ENCODE assay signal across 1 cellular context in genomic region chr4:10832989-10833635, GRCh38.
TF ChIP-seq lines count a peak whose summit lies in the region.

No MANE protein-coding gene starts in this region.

TF ChIP-seq in GM12878, 131 proteins besides CTCF, POLR2A, EP300 and RAD21 (continued from another document):
- TF ChIP-seq IRF5 (IDR thresholded peaks at IDR 0.05; ENCODE audit: borderline replicate concordance) (no peak), NKRF (conservative IDR thresholded peaks at IDR 0.05) (no peak), ZNF687 (IDR thresholded peaks at IDR 0.05) (0 out of 2 replicates have a peak, but pooled peaks have one; percentile 30), ZBED1 (IDR thresholded peaks at IDR 0.05; ENCODE audit: borderline replicate concordance) (no peak), TCF12 (IDR thresholded peaks at IDR 0.05; ENCODE audit: low read depth, low read length) (no peak), BRCA1 (IDR thresholded peaks at IDR 0.05; ENCODE audit: low read depth, low read length) (no peak), CBX3 (IDR thresholded peaks at IDR 0.05; ENCODE audit: borderline replicate concordance, low read depth) (no peak), SPI1 (IDR thresholded peaks at IDR 0.05; ENCODE audit: borderline replicate concordance, insufficient read depth, low read depth, low read length) (peak; percentile 49; the same call in 1 of the 2 replicates), ZBTB40 (IDR thresholded peaks at IDR 0.05; ENCODE audit: borderline replicate concordance) (peak; percentile 36; the same call in 1 of the 2 replicates), ZNF217 (IDR thresholded peaks at IDR 0.05) (no peak), MTA2 (IDR thresholded peaks at IDR 0.05; ENCODE audit: low read depth) (peak; percentile 37; the same call in 1 of the 2 replicates), EED (IDR thresholded peaks at IDR 0.05; ENCODE audit: low read depth) (no peak), ZBTB4 (CRISPR knock-in tag; IDR thresholded peaks at IDR 0.05) (no peak), SP1 (IDR thresholded peaks at IDR 0.05; ENCODE audit: low read depth, low read length) (no peak), DPF2 (IDR thresholded peaks at IDR 0.05) (0 out of 2 replicates have a peak, but pooled peaks have one; percentile 19), PML (IDR thresholded peaks at IDR 0.05; ENCODE audit: low read length) (no peak), IKZF1 (conservative IDR thresholded peaks at IDR 0.05) (0 out of 2 replicates have a peak, but pooled peaks have one; percentile 11), MEF2A (IDR thresholded peaks at IDR 0.05; ENCODE audit: insufficient read depth, low read depth, low read length) (no peak), JUNB (IDR thresholded peaks at IDR 0.05) (no peak), CREB1 (IDR thresholded peaks at IDR 0.05; ENCODE audit: low read depth) (no peak), TAF1 (IDR thresholded peaks at IDR 0.05; ENCODE audit: borderline replicate concordance, low read depth, low read length) (no peak), HCFC1 (IDR thresholded peaks at IDR 0.05; ENCODE audit: low read length) (no peak), NR2F1 (conservative IDR thresholded peaks at IDR 0.05) (no peak), SREBF2 (IDR thresholded peaks at IDR 0.05; ENCODE audit: low read length) (no peak), SIX5 (IDR thresholded peaks at IDR 0.05; ENCODE audit: low read depth, low read length, severe bottlenecking) (no peak), GATAD2B (conservative IDR thresholded peaks at IDR 0.05; ENCODE audit: low read depth) (no peak), IRF3 (IDR thresholded peaks at IDR 0.05) (no peak), ZZZ3 (IDR thresholded peaks at IDR 0.05; ENCODE audit: control insufficient read depth, insufficient read length, low read depth) (no peak), E4F1 (IDR thresholded peaks at IDR 0.05; ENCODE audit: borderline replicate concordance, partially characterized antibody) (no peak), RCOR1 (conservative IDR thresholded peaks at IDR 0.05; ENCODE audit: low read depth, low read length) (no peak), KDM1A (IDR thresholded peaks at IDR 0.05; ENCODE audit: borderline replicate concordance) (no peak), IKZF2 (IDR thresholded peaks at IDR 0.05) (peak in 1 of 2 experiments; percentile 11; a peak in 1 of 4 replicates), ASH2L (IDR thresholded peaks at IDR 0.05; ENCODE audit: borderline replicate concordance, low read depth) (no peak), MYB (IDR thresholded peaks at IDR 0.05; ENCODE audit: borderline replicate concordance, low read depth, low read length) (no peak), WRNIP1 (IDR thresholded peaks at IDR 0.05; ENCODE audit: borderline replicate concordance, low read depth, low read length) (no peak), NR2C1 (IDR thresholded peaks at IDR 0.05) (no peak), SREBF1 (IDR thresholded peaks at IDR 0.05; ENCODE audit: low read length) (no peak), HDAC2 (IDR thresholded peaks at IDR 0.05) (no peak), E2F8 (IDR thresholded peaks at IDR 0.05; ENCODE audit: low read depth, partially characterized antibody) (no peak), TCF3 (IDR thresholded peaks at IDR 0.05; ENCODE audit: borderline replicate concordance, insufficient read depth, low read depth, low read length) (no peak), TARDBP (IDR thresholded peaks at IDR 0.05; ENCODE audit: borderline replicate concordance) (no peak), RBBP5 (conservative IDR thresholded peaks at IDR 0.05) (no peak), ESRRA (IDR thresholded peaks at IDR 0.05; ENCODE audit: low read length) (no peak)
